17 cellular contexts compared by ENCODE assay signal in genomic region chr9:132201780-132202703, GRCh38. TPM values are rescaled to one million over a fixed set of nuclear protein-coding genes. Genes with fewer than 3 reads are reported as not detected.
A peak's percentile ranks its signal among the peaks of the same experiment; 100 is the strongest.
DNase-seq lines count a peak whose midpoint lies in the region; TF ChIP-seq lines count a peak whose summit lies in the region.
"Had no signal": no experiment of that assay in that cellular context is flagged by ENCODE, and none has a peak within 500 bp of the region (broad histone marks: within the 10 kb centered on the region; RNA-seq: fewer than 3 reads in every experiment).

No MANE protein-coding gene starts in this region.

- intact Hi-C loops in OCI-LY7 (cut with micrococcal nuclease; ENCODE audit: unreplicated experiment) = no loop called here

- H3K4me3 ChIP-seq in OCI-LY7 (ENCODE audit: low read depth, low read length, poor library complexity, severe bottlenecking) = no peak overlapping the region
- no peak overlapping the region for H3K4me3 ChIP-seq in fibroblast of pulmonary artery (replicated peaks; ENCODE audit: low read depth, low read length)
- H3K4me3 ChIP-seq in right atrium auricular region = no peak overlapping the region
- H3K4me3 ChIP-seq: esophagus squamous epithelium, suprapubic skin had no signal

- POLR2A ChIA-PET in OCI-LY7 (lab: Charles Lee) = no interaction called here

- DNase-seq in COLO829 (ENCODE audit: low spot score) (peak; percentile 31), OCI-LY7 (ENCODE audit: low spot score) (no peak), fibroblast of pulmonary artery (ENCODE audit: low read depth) (no peak), cerebellar nuclear complex (lab: John Stamatoyannopoulos, UW) (no peak), NK-92 (lab: John Stamatoyannopoulos, UW; ENCODE audit: unreplicated experiment) (no peak), right atrium auricular region (ENCODE audit: low spot score) (no peak)
- no peak for DNase-seq in activated naive CD4-positive, alpha-beta T cell treated with anti-CD3 and anti-CD28 coated beads, Interleukin-2, amount 50 U/mL, for 16 hours
- DNase-seq: activated CD4-positive, alpha-beta T cell treated with anti-CD3 and anti-CD28 coated beads for 36 hours; activated CD8-positive, alpha-beta memory T cell treated with anti-CD3 and anti-CD28 coated beads, Interleukin-2, amount 50 U/mL, for 4 hours; activated naive CD4-positive, alpha-beta T cell treated with Interleukin-2 at 50 U/mL for 16 hours; esophagus squamous epithelium; H9; MV-4-11; stimulated activated CD4-positive, alpha-beta T cell treated with anti-CD3 and anti-CD28 coated beads, Interleukin-4, amount 100 ng/mL, for 1 hour; stimulated activated CD8-positive, alpha-beta memory T cell treated with anti-CD3 and anti-CD28 coated beads, Interleukin-4, amount 100 ng/mL, for 48 hours had no signal

- no peak overlapping the region for H2AFZ ChIP-seq in OCI-LY7 (ENCODE audit: low read length)

- no peak for TF ChIP-seq RAD21 in Ishikawa (IDR thresholded peaks at IDR 0.05; ENCODE audit: low read depth)

- H3K27me3 ChIP-seq in right atrium auricular region = no peaks in the 10 kb centered on the region

- H4K20me1 ChIP-seq in OCI-LY7 (ENCODE audit: insufficient read depth, low read length) = no peaks in the 10 kb centered on the region

- TF ChIP-seq EP300 in Ishikawa (IDR thresholded peaks at IDR 0.05; ENCODE audit: borderline replicate concordance) = no peak

- H3K4me1 ChIP-seq in OCI-LY7 (ENCODE audit: insufficient read depth, low read length, poor library complexity, severe bottlenecking) (no peaks in the 10 kb centered on the region), right atrium auricular region (no peaks in the 10 kb centered on the region)
- H3K4me1 ChIP-seq: esophagus squamous epithelium, suprapubic skin had no signal

- no peak overlapping the region for H3K4me2 ChIP-seq in OCI-LY7 (ENCODE audit: low read length)

- CTCF ChIA-PET in OCI-LY7 (lab: Charles Lee; ENCODE audit: unreplicated experiment) = no interaction called here

- no peaks in the 10 kb centered on the region for H3K36me3 ChIP-seq in OCI-LY7 (ENCODE audit: insufficient read depth, low read length)
- H3K36me3 ChIP-seq in right atrium auricular region = no peaks in the 10 kb centered on the region
- H3K36me3 ChIP-seq: esophagus squamous epithelium, suprapubic skin had no signal

- H3K9me3 ChIP-seq in OCI-LY7 (ENCODE audit: low read length) (no peaks in the 10 kb centered on the region), right atrium auricular region (no peaks in the 10 kb centered on the region)

- BruUV-seq in OCI-LY7 (replicated peaks; lab: Mats Ljungman, UMichigan) = no TSS peak

- no peaks in the 10 kb centered on the region for H3K9me2 ChIP-seq in OCI-LY7 (ENCODE audit: insufficient read depth, low read length)

- H3K79me2 ChIP-seq in OCI-LY7 (ENCODE audit: insufficient read depth, low read depth, low read length) = no peaks in the 10 kb centered on the region

- H3K27ac ChIP-seq in OCI-LY7 (ENCODE audit: low read depth, low read length, poor library complexity, severe bottlenecking) (no peak overlapping the region), right atrium auricular region (no peak overlapping the region)
- H3K27ac ChIP-seq: esophagus squamous epithelium, suprapubic skin had no signal

- TF ChIP-seq CTCF in OCI-LY7 (conservative IDR thresholded peaks at IDR 0.05; ENCODE audit: low read length) (0 out of 2 replicates have a peak, but pooled peaks have one; percentile 17), fibroblast of pulmonary artery (IDR thresholded peaks at IDR 0.05; ENCODE audit: low read length, missing control alignments) (peak; percentile 2), right atrium auricular region (IDR thresholded peaks at IDR 0.05) (no peak)

TF ChIP-seq in Ishikawa, 13 proteins besides CTCF, POLR2A, EP300 and RAD21:
- TF ChIP-seq USF1 (IDR thresholded peaks at IDR 0.05) (peak; percentile 70), TCF12 (IDR thresholded peaks at IDR 0.05; ENCODE audit: low read depth) (no peak), MAX (IDR thresholded peaks at IDR 0.05) (peak; percentile 46)

RNA-seq across cellular contexts. Expression of gene NTNG2, which starts 40.2 kb away (rescaled TPM):
- total RNA-seq in OCI-LY7 (2014; rRNA removed; shearing (Covaris generic)) = 5.4 and 7.5 TPM in 2 replicates
- total RNA-seq in OCI-LY7 (2022) (1.9 and 3.2 TPM in 2 replicates), right atrium auricular region (10 to 100 TPM in 1 of 2 donors, 1 to 10 TPM in 1; 5.2 to 16.9 TPM)

Comparison
In these comparisons a context has a peak if more than half of its experiments do, and no peak if none do; other contexts are left out.
1. CTCF ChIP-seq: peak in OCI-LY7 (single experiment) and fibroblast of pulmonary artery (single experiment); none in right atrium auricular region (0 of 2).